Comparison of ENCODE assay signal across 15 cellular contexts in the genomic region with DNA sequence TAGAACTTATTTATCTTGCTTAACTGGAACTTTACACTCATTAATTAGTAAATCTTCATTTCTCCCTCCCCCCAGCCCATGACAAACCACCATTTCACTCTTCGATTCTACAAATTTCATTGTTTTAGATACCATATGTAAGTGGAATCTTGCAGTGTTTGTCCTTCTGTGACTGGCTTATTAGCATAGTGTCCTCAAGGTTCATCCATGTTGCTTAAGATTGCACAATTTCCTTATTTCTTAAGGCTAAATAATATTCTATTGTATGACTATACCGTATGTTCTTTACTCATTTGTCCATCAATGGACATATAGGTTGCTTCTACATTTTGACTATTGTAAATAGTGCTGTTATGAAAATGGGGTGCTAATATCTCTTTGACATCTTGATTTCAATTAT. TPM values are rescaled to one million over a fixed set of nuclear protein-coding genes. Genes with fewer than 3 reads are reported as not detected.
DNase-seq lines count a peak whose midpoint lies in the region; ATAC-seq, FAIRE-seq and TF ChIP-seq lines count a peak whose summit lies in the region.
"Had no signal": no experiment of that assay in that cellular context is flagged by ENCODE, and none has a peak within 500 bp of the region (broad histone marks: within the 10 kb centered on the region; RNA-seq: fewer than 3 reads in every experiment).

No MANE protein-coding gene starts in this region.

- TF ChIP-seq EP300 in K562 (IDR thresholded peaks at IDR 0.05; ENCODE audit: low read length) = no peak

- H3F3A ChIP-seq in smooth muscle cell (ENCODE audit: low read depth) = no peaks in the 10 kb centered on the region

- 0% methylated on average over 2 of the region's 2 CpGs for WGBS in K562 (ENCODE audit: insufficient coverage, low coverage, missing lambda C conversion rate)
- 70 to 80% (median 71%) methylated on average over 2 of the region's 2 CpGs for WGBS in psoas muscle, 3 donors
- 85% methylated on average over 2 of the region's 2 CpGs for WGBS in smooth muscle cell (ENCODE audit: low lambda C conversion rate)

- no peaks in the 10 kb centered on the region for H3K9me1 ChIP-seq in K562 (ENCODE audit: control insufficient read depth, insufficient read depth, low read length)

- no peaks in the 10 kb centered on the region for H3K36me3 ChIP-seq in K562 (ENCODE audit: control insufficient read depth, insufficient read depth, low read length)
- H3K36me3 ChIP-seq in psoas muscle (ENCODE audit: insufficient read depth in 1 of 2, low read depth in 1 of 2) = no peaks in the 10 kb centered on the region
- H3K36me3 ChIP-seq in smooth muscle cell (ENCODE audit: low read depth) = no peaks in the 10 kb centered on the region
- H3K36me3 ChIP-seq: adrenal gland had no signal

- peaks cover 2% of the 10 kb centered on the region for H3K36me3 Mint-ChIP-seq in T-helper 1 cell treated with Interleukin-12 subunit alpha and Interleukin-12 subunit beta and Interleukin-4 antibody, amounts not matched to agents 30 μg/mL and 1 μg/mL, for 36 hours (ENCODE audit: low read depth)
- H3K36me3 Mint-ChIP-seq: WTC11 had no signal

- H2AFZ ChIP-seq in K562 (ENCODE audit: low read depth, low read length) (no peak overlapping the region), smooth muscle cell (ENCODE audit: low read depth) (no peak overlapping the region)

- TF ChIP-seq POLR2A in NB4 (IDR thresholded peaks at IDR 0.05; ENCODE audit: extremely low read depth, insufficient read length) (no peak), K562 (conservative IDR thresholded peaks at IDR 0.05) (no peak)

- H3K4me1 Mint-ChIP-seq in T-helper 1 cell treated with Interleukin-12 subunit alpha and Interleukin-12 subunit beta and Interleukin-4 antibody, amounts not matched to agents 30 μg/mL and 1 μg/mL, for 36 hours (ENCODE audit: low read depth) = peaks cover 12% of the 10 kb centered on the region
- H3K4me1 Mint-ChIP-seq: WTC11 had no signal

- TF ChIP-seq CTCF in NB4 (IDR thresholded peaks at IDR 0.05; ENCODE audit: low read depth, low read length) = no peak
- TF ChIP-seq CTCF in K562 (IDR thresholded peaks at IDR 0.05 in 2 of 3, conservative IDR thresholded peaks at IDR 0.05 in 1 of 3; ENCODE audit: insufficient read depth in 2 of 3, low read depth in 1 of 3, low read length in 3 of 3) = no peak
- TF ChIP-seq CTCF in psoas muscle (IDR thresholded peaks at IDR 0.05) = no peak
- TF ChIP-seq CTCF in smooth muscle cell (IDR thresholded peaks at IDR 0.05; ENCODE audit: borderline replicate concordance, insufficient read depth, poor library complexity, severe bottlenecking) = no peak

- H3K4me2 ChIP-seq in K562 (ENCODE audit: insufficient read depth, low read length) (no peak overlapping the region), smooth muscle cell (no peak overlapping the region)
- H3K4me2 ChIP-seq: A549 had no signal

- BruUV-seq in K562 (replicated peaks; lab: Mats Ljungman, UMichigan) = no TSS peak

- H3K27me3 Mint-ChIP-seq in T-helper 1 cell treated with Interleukin-12 subunit alpha and Interleukin-12 subunit beta and Interleukin-4 antibody, amounts not matched to agents 30 μg/mL and 1 μg/mL, for 36 hours (ENCODE audit: low read depth) = peaks cover 28% of the 10 kb centered on the region

- no peak overlapping the region for H3K27ac ChIP-seq in K562 (ENCODE audit: extremely low read depth, low read depth, low read length)
- no peak overlapping the region for H3K27ac ChIP-seq in psoas muscle
- no peak overlapping the region for H3K27ac ChIP-seq in smooth muscle cell (ENCODE audit: low read depth)
- H3K27ac ChIP-seq: A549, adrenal gland had no signal

- POLR2A ChIA-PET in K562 (lab: Yijun Ruan, JAX) = interaction anchor here (0.5 to 0.7 kb wide), 2 partner anchors 11 to 79 kb away, joined by 3 to 4 read pairs; no protein-coding TSS in a partner anchor

- no peak for FAIRE-seq in K562 (lab: Jason Lieb, UNC)
- FAIRE-seq: A549 had no signal

- H3K27me3 ChIP-seq in K562 (ENCODE audit: control insufficient read depth in 2 of 2, insufficient read depth in 2 of 2, low read length in 2 of 2) (peaks cover 31 to 36% of the 10 kb centered on the region in 2 experiments; a peak in 4 of 5 replicates), psoas muscle (ENCODE audit: insufficient read depth in 3 of 3, low read length in 2 of 3) (peaks cover 0 to 4% (median 2%) of the 10 kb centered on the region in 3 donors), smooth muscle cell (ENCODE audit: low read depth) (peaks cover 20% of the 10 kb centered on the region)
- H3K27me3 ChIP-seq: adrenal gland had no signal

- H3K4me3 ChIP-seq in NB4 (ENCODE audit: low read depth, low read length) (peak overlapping the region; percentile 61), K562 (no peak overlapping the region), psoas muscle (peak overlapping the region; percentile 9), smooth muscle cell (no peak overlapping the region)
- H3K4me3 ChIP-seq: A549, skin epidermis had no signal

- H3K9me3 ChIP-seq in K562 (replicated peaks; ENCODE audit: control insufficient read depth, insufficient read depth, low read depth, low read length) (no peaks in the 10 kb centered on the region), psoas muscle (no peaks in the 10 kb centered on the region), smooth muscle cell (replicated peaks; ENCODE audit: low read depth) (no peaks in the 10 kb centered on the region)
- H3K9me3 ChIP-seq: adrenal gland had no signal

- H4K20me1 ChIP-seq in K562 (replicated peaks; ENCODE audit: control insufficient read depth, insufficient read depth, low read length) (no peaks in the 10 kb centered on the region), smooth muscle cell (ENCODE audit: low read depth) (no peaks in the 10 kb centered on the region)

- intact Hi-C loops in K562 (cut with micrococcal nuclease) = no loop called here
- intact Hi-C loops in psoas muscle (cut with DNase I) = loop anchor here in 1 of 2 donors (10.0 kb wide), 1 partner anchor 497 kb away; no protein-coding TSS in a partner anchor
- intact Hi-C loops in left ventricle myocardium superior (cut with micrococcal nuclease) = loop anchor here (10.0 kb wide), 2 partner anchors 127 to 217 kb away; no protein-coding TSS in a partner anchor

- CTCF ChIA-PET in K562 (lab: Yijun Ruan, JAX; ENCODE audit: low intra/inter-chr PET ratio) = no interaction called here

- H3K9me3 Mint-ChIP-seq in T-helper 1 cell treated with Interleukin-12 subunit alpha and Interleukin-12 subunit beta and Interleukin-4 antibody, amounts not matched to agents 30 μg/mL and 1 μg/mL, for 36 hours = no peaks in the 10 kb centered on the region
- H3K9me3 Mint-ChIP-seq: WTC11 had no signal

- H3K79me2 ChIP-seq in K562 (ENCODE audit: control insufficient read depth, insufficient read depth, low read length) = no peaks in the 10 kb centered on the region
- no peaks in the 10 kb centered on the region for H3K79me2 ChIP-seq in smooth muscle cell (ENCODE audit: low read depth)

- no peak for TF ChIP-seq RAD21 in K562 (CRISPR knock-in tag; conservative IDR thresholded peaks at IDR 0.05 in 1 of 2, IDR thresholded peaks at IDR 0.05 in 1 of 2)

- peak overlapping the region; percentile 54 for H3K27ac Mint-ChIP-seq in T-helper 1 cell treated with Interleukin-12 subunit alpha and Interleukin-12 subunit beta and Interleukin-4 antibody, amounts not matched to agents 30 μg/mL and 1 μg/mL, for 36 hours
- H3K27ac Mint-ChIP-seq: WTC11 had no signal

- H3K4me1 ChIP-seq in K562 (replicated peaks in 1 of 2; ENCODE audit: control insufficient read depth in 2 of 2, insufficient read depth in 2 of 2, low read length in 2 of 2) (no peaks in the 10 kb centered on the region), psoas muscle (no peaks in the 10 kb centered on the region), smooth muscle cell (ENCODE audit: low read depth) (no peaks in the 10 kb centered on the region)
- H3K4me1 ChIP-seq: A549 had no signal

- ATAC-seq in K562 (no peak), psoas muscle (no peak), GM19035 (IDR thresholded peaks at IDR 0.05; ENCODE audit: unreplicated experiment) (no peak), left ventricle myocardium superior (no peak)
- ATAC-seq: A549, PC-3, WTC11 had no signal

- in situ Hi-C loops in K562 (cut with MboI) = loop anchor here (10.0 kb wide), 1 partner anchor 487 kb away; no protein-coding TSS in a partner anchor

- no peak overlapping the region for H3K9ac ChIP-seq in K562 (ENCODE audit: insufficient read depth in 1 of 2, low read depth in 2 of 2, low read length in 2 of 2)
- no peak overlapping the region for H3K9ac ChIP-seq in smooth muscle cell (ENCODE audit: low read depth)

- DNase-seq in T-helper 1 cell (no peak), NB4 (ENCODE audit: low read depth) (peak; percentile 78), K562 (ENCODE audit: extremely low read depth in 1 of 4, low spot score in 3 of 4) (no peak), psoas muscle (no peak), smooth muscle cell (lab: John Stamatoyannopoulos, UW; ENCODE audit: unreplicated experiment) (no peak), left ventricle myocardium superior (no peak)
- DNase-seq: adrenal gland, PC-3 had no signal

- H3K4me3 Mint-ChIP-seq in T-helper 1 cell treated with Interleukin-12 subunit alpha and Interleukin-12 subunit beta and Interleukin-4 antibody, amounts not matched to agents 30 μg/mL and 1 μg/mL, for 36 hours = peak overlapping the region; percentile 43
- H3K4me3 Mint-ChIP-seq: WTC11 had no signal

RNA-seq across cellular contexts. Expression of a gene that starts 24.5 kb away (rescaled TPM):
- total RNA-seq in K562 (2011; cell fraction: chromatin; rRNA removed; ENCODE audit: low replicate concordance) = not detected in 2 replicates
- not detected in 2 replicates for total RNA-seq in K562 (2011; cell fraction: nucleolus; rRNA removed)
- total RNA-seq in K562 (2011; cell fraction: nucleoplasm; rRNA removed) = not detected in 2 replicates
- total RNA-seq in K562 (2014; rRNA removed) (not detected in 2 replicates), K562 (2014; rRNA removed; fragmentation: Illumina TruSeq; extraction: Trizol) (not detected in 2 replicates), K562 (2015; rRNA removed; fragmentation: Illumina TruSeq; extraction: Trizol) (not detected in 2 replicates), K562 (2021) (not detected in 2 replicates), psoas muscle (1 to 10 TPM in 1 of 4 donors, under 1 TPM in 3; 0.42 to 1.5 (median 0.69) TPM), smooth muscle cell (0.67 and 1.3 TPM in 2 replicates), left ventricle myocardium superior (0.62 TPM)
- polyA plus RNA-seq in K562 (2011; rRNA removed) (not detected in 2 replicates), K562 (2014; fragmentation: Illumina TruSeq; extraction: Trizol) (not detected in 2 replicates), K562 (2014; fragmentation: Nextera tagmentation; extraction: Ambion mirVana) (not detected), K562 (2014; rRNA removed) (0.04 TPM in 1 of 2 replicates, not detected in the other), psoas muscle (under 1 TPM; 0.03 to 0.38 (median 0.31) TPM), smooth muscle cell (1.8 and 4.6 TPM in 2 replicates)
- not detected in 2 replicates for polyA plus RNA-seq in K562 (2011; cell fraction: cytosol; rRNA removed)
- polyA plus RNA-seq in K562 (2011; cell fraction: nucleus; rRNA removed) = not detected in 2 replicates
- polyA plus RNA-seq in K562 (2012) = not detected in 2 replicates
- polyA minus RNA-seq in K562 (2011; rRNA and poly(A)+ RNA removed) = not detected in 2 replicates
- not detected in 2 replicates for polyA minus RNA-seq in K562 (2011; cell fraction: cytosol; rRNA and poly(A)+ RNA removed)
- polyA minus RNA-seq in K562 (2011; cell fraction: nucleus; rRNA and poly(A)+ RNA removed) = not detected in 2 replicates
- total RNA-seq: HT1080, myocyte, PC-3 had no signal

RNA-seq across cellular contexts. Expression of a gene that starts 34.5 kb away (rescaled TPM):
- total RNA-seq in K562 (2011; cell fraction: chromatin; rRNA removed; ENCODE audit: low replicate concordance) = 8.1 and 12.5 TPM in 2 replicates
- 8.2 and 12.8 TPM in 2 replicates for total RNA-seq in K562 (2011; cell fraction: nucleolus; rRNA removed)
- total RNA-seq in K562 (2011; cell fraction: nucleoplasm; rRNA removed) = 7.3 and 9.4 TPM in 2 replicates
- 0.65 and 1.1 TPM in 2 replicates for total RNA-seq in K562 (2014; rRNA removed)
- 0.54 and 0.69 TPM in 2 replicates for total RNA-seq in K562 (2014; rRNA removed; fragmentation: Illumina TruSeq; extraction: Trizol)
- 0.57 and 0.83 TPM in 2 replicates for total RNA-seq in K562 (2015; rRNA removed; fragmentation: Illumina TruSeq; extraction: Trizol)
- total RNA-seq in K562 (2021) = 1.4 and 1.8 TPM in 2 replicates
- 2.2 and 4.8 TPM in 2 replicates for polyA plus RNA-seq in K562 (2011; rRNA removed)
- 2.3 and 4.7 TPM in 2 replicates for polyA plus RNA-seq in K562 (2011; cell fraction: cytosol; rRNA removed)
- 4.1 and 5.8 TPM in 2 replicates for polyA plus RNA-seq in K562 (2011; cell fraction: nucleus; rRNA removed)
- 1.4 and 2.4 TPM in 2 replicates for polyA plus RNA-seq in K562 (2012)
- 0.74 and 1.1 TPM in 2 replicates for polyA plus RNA-seq in K562 (2014; fragmentation: Illumina TruSeq; extraction: Trizol)
- polyA plus RNA-seq in K562 (2014; fragmentation: Nextera tagmentation; extraction: Ambion mirVana) = under 1 TPM; 0.21 to 0.27 TPM
- 0.77 and 0.84 TPM in 2 replicates for polyA plus RNA-seq in K562 (2014; rRNA removed)
- polyA minus RNA-seq in K562 (2011; rRNA and poly(A)+ RNA removed) = 0.60 and 0.87 TPM in 2 replicates
- 2.3 and 3.7 TPM in 2 replicates for polyA minus RNA-seq in K562 (2011; cell fraction: cytosol; rRNA and poly(A)+ RNA removed)
- polyA minus RNA-seq in K562 (2011; cell fraction: nucleus; rRNA and poly(A)+ RNA removed) = 1.8 and 4.2 TPM in 2 replicates
- total RNA-seq in psoas muscle = 10 to 100 TPM in 1 of 4 donors, 1 to 10 TPM in 3; 6.8 to 18.5 (median 8.0) TPM
- 1 to 10 TPM; 4.1 to 6.4 (median 6.2) TPM for polyA plus RNA-seq in psoas muscle
- 152 and 171 TPM in 2 replicates for total RNA-seq in smooth muscle cell
- polyA plus RNA-seq in smooth muscle cell = 388 and 427 TPM in 2 replicates
- 22.8 TPM for total RNA-seq in left ventricle myocardium superior
- total RNA-seq: HT1080 had no signal

Comparison
In these comparisons a context has a peak if more than half of its experiments do, and no peak if none do; other contexts are left out.
1. H3K4me3 ChIP-seq: peak in NB4 (single experiment) and psoas muscle (single experiment); none in K562 (single experiment) and smooth muscle cell (single experiment).